Comparison of ENCODE assay signal across 25 cellular contexts in the genomic region with DNA sequence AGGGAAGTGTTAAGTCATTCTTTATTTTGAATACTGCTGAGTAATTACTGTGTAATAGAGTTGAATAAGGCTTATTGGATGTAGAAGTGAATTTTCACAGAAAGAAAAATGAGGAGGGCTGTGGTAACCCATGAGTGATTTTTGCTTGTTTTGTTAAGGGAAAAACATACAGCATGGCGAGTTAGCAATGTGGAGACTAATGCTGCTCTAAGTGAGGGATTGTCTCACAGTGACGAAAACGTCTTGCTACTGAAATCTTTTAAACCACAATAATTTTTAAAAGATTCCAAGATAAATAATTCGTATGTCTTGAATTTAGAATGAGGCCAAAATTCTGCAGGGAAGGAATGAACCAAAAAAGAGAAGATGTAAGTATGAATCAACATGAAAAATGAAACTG. TPM values are rescaled to one million over a fixed set of nuclear protein-coding genes. Genes with fewer than 3 reads are reported as not detected.
A peak's percentile ranks its signal among the peaks of the same experiment; 100 is the strongest.
DNase-seq lines count a peak whose midpoint lies in the region; ATAC-seq and TF ChIP-seq lines count a peak whose summit lies in the region.
"Had no signal": no experiment of that assay in that cellular context is flagged by ENCODE, and none has a peak within 500 bp of the region (broad histone marks: within the 10 kb centered on the region; RNA-seq: fewer than 3 reads in every experiment).

No MANE protein-coding gene starts in this region.

- H3K9me3 ChIP-seq in OCI-LY3 (ENCODE audit: insufficient read depth, low read length): no peaks in the 10 kb centered on the region
- H3K9me3 ChIP-seq: BE2C, pancreas, right lobe of liver, upper lobe of left lung had no signal

- H3K27me3 Mint-ChIP-seq in osteocyte (ENCODE audit: unreplicated experiment): no peaks in the 10 kb centered on the region
- H3K27me3 Mint-ChIP-seq: activated CD4-positive, alpha-beta T cell treated with anti-CD3 and anti-CD28 coated beads, Interleukin-2, amount 10 ng/mL, durations not matched to agents 24 days and 14 days; naive B cell; stimulated activated naive CD8-positive, alpha-beta T cell treated with anti-CD3 and anti-CD28 coated beads, Interleukin-15, amount 100 ng/mL, for 72 hours had no signal

- no peaks in the 10 kb centered on the region for H3K36me3 Mint-ChIP-seq in osteocyte (ENCODE audit: unreplicated experiment)
- H3K36me3 Mint-ChIP-seq: naive B cell had no signal

- H2AFZ ChIP-seq in OCI-LY3 (ENCODE audit: low read depth, low read length): no peak overlapping the region

- peak overlapping the region; percentile 93 for H3K27ac Mint-ChIP-seq in osteocyte (ENCODE audit: unreplicated experiment)
- H3K27ac Mint-ChIP-seq: activated CD4-positive, alpha-beta T cell treated with anti-CD3 and anti-CD28 coated beads, Interleukin-2, amount 10 ng/mL, durations not matched to agents 24 days and 14 days; stimulated activated naive CD8-positive, alpha-beta T cell treated with anti-CD3 and anti-CD28 coated beads, Interleukin-15, amount 100 ng/mL, for 72 hours had no signal

- no peaks in the 10 kb centered on the region for H3K79me2 ChIP-seq in OCI-LY3 (ENCODE audit: low read length)

- H3K4me1 Mint-ChIP-seq in osteocyte (ENCODE audit: unreplicated experiment): peaks cover 18% of the 10 kb centered on the region
- H3K4me1 Mint-ChIP-seq: activated CD4-positive, alpha-beta T cell treated with anti-CD3 and anti-CD28 coated beads, Interleukin-2, amount 10 ng/mL, durations not matched to agents 24 days and 14 days; naive B cell; stimulated activated naive CD8-positive, alpha-beta T cell treated with anti-CD3 and anti-CD28 coated beads, Interleukin-15, amount 100 ng/mL, for 72 hours had no signal

- H3K4me1 ChIP-seq in OCI-LY3 (ENCODE audit: low read length): peaks cover 19% of the 10 kb centered on the region
- H3K4me1 ChIP-seq: BE2C, pancreas, right lobe of liver, upper lobe of left lung had no signal

- H3K27me3 ChIP-seq in OCI-LY3 (ENCODE audit: low read depth, low read length): no peaks in the 10 kb centered on the region
- H3K27me3 ChIP-seq: BE2C, pancreas, right lobe of liver, upper lobe of left lung had no signal

- peak overlapping the region; percentile 67 for H3K4me3 Mint-ChIP-seq in osteocyte (ENCODE audit: unreplicated experiment)
- H3K4me3 Mint-ChIP-seq: activated CD4-positive, alpha-beta T cell treated with anti-CD3 and anti-CD28 coated beads, Interleukin-2, amount 10 ng/mL, durations not matched to agents 24 days and 14 days; naive B cell; stimulated activated naive CD8-positive, alpha-beta T cell treated with anti-CD3 and anti-CD28 coated beads, Interleukin-15, amount 100 ng/mL, for 72 hours had no signal

- H4K20me1 ChIP-seq in OCI-LY3 (ENCODE audit: insufficient read depth, low read length): no peaks in the 10 kb centered on the region

- H3K4me2 ChIP-seq in OCI-LY3 (ENCODE audit: low read length): peak overlapping the region; percentile 2

- no peak for TF ChIP-seq CTCF in AG10803 (conservative IDR thresholded peaks at IDR 0.05; ENCODE audit: low read length)
- TF ChIP-seq CTCF in OCI-LY3 (IDR thresholded peaks at IDR 0.05; ENCODE audit: low read depth, low read length): no peak
- TF ChIP-seq CTCF in osteocyte (IDR thresholded peaks at IDR 0.05): no peak

- no peaks in the 10 kb centered on the region for H3K9me3 Mint-ChIP-seq in osteocyte (ENCODE audit: unreplicated experiment)
- H3K9me3 Mint-ChIP-seq: activated CD4-positive, alpha-beta T cell treated with anti-CD3 and anti-CD28 coated beads, Interleukin-2, amount 10 ng/mL, durations not matched to agents 24 days and 14 days; naive B cell; stimulated activated naive CD8-positive, alpha-beta T cell treated with anti-CD3 and anti-CD28 coated beads, Interleukin-15, amount 100 ng/mL, for 72 hours had no signal

- no peaks in the 10 kb centered on the region for H3K36me3 ChIP-seq in OCI-LY3 (replicated peaks; ENCODE audit: low read depth, low read length)
- H3K36me3 ChIP-seq: BE2C, pancreas, right lobe of liver, upper lobe of left lung had no signal

- no peak for ATAC-seq in HG03571 (IDR thresholded peaks at IDR 0.05; ENCODE audit: unreplicated experiment)
- ATAC-seq in GM21717 (IDR thresholded peaks at IDR 0.05; ENCODE audit: unreplicated experiment): no peak
- ATAC-seq in HG03378 (IDR thresholded peaks at IDR 0.05; ENCODE audit: unreplicated experiment): no peak
- ATAC-seq: GM12878; pancreas; right lobe of liver; stimulated activated naive CD8-positive, alpha-beta T cell treated with anti-CD3 and anti-CD28 coated beads, Interleukin-15, amount 100 ng/mL, for 72 hours had no signal

- no peak overlapping the region for H3K4me3 ChIP-seq in AG10803 (ENCODE audit: low read length)
- no peak overlapping the region for H3K4me3 ChIP-seq in OCI-LY3 (ENCODE audit: low read length)
- H3K4me3 ChIP-seq: GM12878, pancreas, right lobe of liver, upper lobe of left lung had no signal

- no peak overlapping the region for H3K27ac ChIP-seq in OCI-LY3 (ENCODE audit: low read length)
- H3K27ac ChIP-seq: pancreas, right lobe of liver, upper lobe of left lung had no signal

- DNase-seq in AG10803 (ENCODE audit: low read depth) (peak; percentile 56), fibroblast of gingiva (ENCODE audit: low read depth) (peak; percentile 94), osteocyte (ENCODE audit: extremely low spot score, unreplicated experiment) (no peak), NOMO-1 (lab: John Stamatoyannopoulos, UW; ENCODE audit: unreplicated experiment in 2 of 2) (no peak)
- DNase-seq: activated CD4-positive, alpha-beta T cell treated with anti-CD3 and anti-CD28 coated beads, Interleukin-2, amount 10 ng/mL, durations not matched to agents 24 days and 14 days; activated CD8-positive, alpha-beta memory T cell treated with anti-CD3 and anti-CD28 coated beads, Interleukin-2, amount 50 U/mL, for 4 hours; activated effector memory CD4-positive, alpha-beta T cell treated with anti-CD3 and anti-CD28 coated beads, Interleukin-2, amount 50 U/mL, for 16 hours; anterior cingulate cortex; BE2C; cortex of kidney; head of caudate nucleus; naive B cell; NCI-H1694; NCI-H345; pancreas; right lobe of liver; stimulated activated CD4-positive, alpha-beta T cell treated with anti-CD3 and anti-CD28 coated beads, Interleukin-2, amount 100 ng/mL, for 24 hours; stimulated activated naive CD8-positive, alpha-beta T cell treated with anti-CD3 and anti-CD28 coated beads, Interleukin-15, amount 100 ng/mL, for 72 hours; SW 1271; upper lobe of left lung had no signal

- H3K9ac ChIP-seq in OCI-LY3 (ENCODE audit: low read length): no peak overlapping the region

RNA-seq across cellular contexts. Expression of gene PLA2G4A, which starts 16.2 kb away (rescaled TPM):
- 1.5 and 2.4 TPM in 2 replicates for total RNA-seq in osteocyte

Comparison
In these comparisons a context has a peak if more than half of its experiments do, and no peak if none do; other contexts are left out.
1. DNase-seq: peak in AG10803 (single experiment) and fibroblast of gingiva (single experiment); none in osteocyte (single experiment) and NOMO-1 (0 of 2).